In genomic region chr6:73579851-73580246, GRCh38 we compare ENCODE assay signal across 8 cellular contexts. TPM values are rescaled to one million over a fixed set of nuclear protein-coding genes. Genes with fewer than 3 reads are reported as not detected.
DNase-seq lines count a peak whose midpoint lies in the region; ATAC-seq and TF ChIP-seq lines count a peak whose summit lies in the region.

No MANE protein-coding gene starts in this region.

- no peaks in the 10 kb centered on the region for H3K27me3 Mint-ChIP-seq in memory B cell

- peaks cover 3% of the 10 kb centered on the region for H3K36me3 Mint-ChIP-seq in memory B cell

- peak overlapping the region; percentile 99 for H3K27ac Mint-ChIP-seq in memory B cell

- peaks cover 19% of the 10 kb centered on the region for H3K4me1 ChIP-seq in RWPE2 (ENCODE audit: insufficient read depth, poor library complexity, severe bottlenecking)
- H3K4me1 ChIP-seq in duodenal mucosa (ENCODE audit: control insufficient read depth in 1 of 2, insufficient read depth in 2 of 2, low read length in 2 of 2) = peaks cover 10 to 18% of the 10 kb centered on the region in 2 donors
- peaks cover 21 to 25% of the 10 kb centered on the region in 2 donors for H3K4me1 ChIP-seq in thyroid gland

- no peak overlapping the region for H3K9ac ChIP-seq in duodenal mucosa (ENCODE audit: low read depth in 1 of 2, low read length in 2 of 2)

- H3K4me3 ChIP-seq in RWPE2 (ENCODE audit: severe bottlenecking) (no peak overlapping the region), duodenal mucosa (ENCODE audit: low read depth in 1 of 2, low read length in 2 of 2) (peak overlapping the region in 1 of 2 donors; percentile 58), thyroid gland (replicated peaks in 1 of 3) (no peak overlapping the region)

- intact Hi-C loops in thyroid gland (cut with DNase I) = loop anchor here (10.0 kb wide), 1 partner anchor 55 kb away; the partner anchor contains the start of gene EEF1A1

- peaks cover 2% of the 10 kb centered on the region for H3K9me3 Mint-ChIP-seq in memory B cell

- peak overlapping the region; percentile 5 for H3K4me3 Mint-ChIP-seq in memory B cell

- DNase-seq in ELR (ENCODE audit: low read depth) (peak; percentile 92), RWPE2 (ENCODE audit: low spot score) (no peak), memory B cell (ENCODE audit: low spot score in 2 of 2) (no peak), thyroid gland (peak in 1 of 2 donors; percentile 39)
- no peak for DNase-seq in activated CD8-positive, alpha-beta memory T cell treated with anti-CD3 and anti-CD28 coated beads, Interleukin-2, amount 50 U/mL, for 48 hours

- ATAC-seq in HG02642 (IDR thresholded peaks at IDR 0.05; ENCODE audit: poor library complexity, unreplicated experiment) (peak; percentile 10), RWPE2 (ENCODE audit: low read depth) (peak; percentile 26), memory B cell (ENCODE audit: low read depth) (peak; percentile 13), HG03457 (IDR thresholded peaks at IDR 0.05; ENCODE audit: unreplicated experiment) (no peak)

- no peaks in the 10 kb centered on the region for H3K36me3 ChIP-seq in RWPE2 (ENCODE audit: low read depth)
- H3K36me3 ChIP-seq in duodenal mucosa (ENCODE audit: control insufficient read depth in 1 of 2, insufficient read depth in 2 of 2, low read length in 2 of 2) = no peaks in the 10 kb centered on the region
- no peaks in the 10 kb centered on the region for H3K36me3 ChIP-seq in thyroid gland

- TF ChIP-seq POLR2A in thyroid gland (IDR thresholded peaks at IDR 0.05) = no peak

- no peak for TF ChIP-seq CTCF in RWPE2 (IDR thresholded peaks at IDR 0.05; ENCODE audit: poor library complexity, severe bottlenecking)
- no peak for TF ChIP-seq CTCF in thyroid gland (IDR thresholded peaks at IDR 0.05)

- H3K27me3 ChIP-seq in RWPE2 (ENCODE audit: insufficient read depth, poor library complexity, severe bottlenecking) (no peaks in the 10 kb centered on the region), duodenal mucosa (ENCODE audit: control insufficient read depth in 1 of 2, insufficient read depth in 2 of 2, low read length in 2 of 2) (no peaks in the 10 kb centered on the region), thyroid gland (no peaks in the 10 kb centered on the region)

- H3K27ac ChIP-seq in RWPE2 (ENCODE audit: poor library complexity, severe bottlenecking) (peak overlapping the region; percentile 99), duodenal mucosa (ENCODE audit: low read depth, low read length) (peak overlapping the region; percentile 16), thyroid gland (peak overlapping the region; percentile 95 to 99 (median 95))

- peaks cover 14% of the 10 kb centered on the region for H3K4me1 Mint-ChIP-seq in memory B cell

- H3K9me3 ChIP-seq in RWPE2 (ENCODE audit: severe bottlenecking) = peaks cover 2% of the 10 kb centered on the region
- no peaks in the 10 kb centered on the region for H3K9me3 ChIP-seq in duodenal mucosa (ENCODE audit: control insufficient read depth in 1 of 2, low read length in 2 of 2)
- H3K9me3 ChIP-seq in thyroid gland = no peaks in the 10 kb centered on the region

- 41 to 44% methylated on average over 4 of the region's 4 CpGs for WGBS in thyroid gland, 2 donors

RNA-seq across cellular contexts. Expression of gene EEF1A1, which starts 59.0 kb away (rescaled TPM):
- total RNA-seq in thyroid gland = over 10,000 TPM in 2 of 4 donors, 1,000 to 10,000 TPM in 2; 9,141 to 11,705 (median 10,644) TPM

Comparison
In these comparisons a context has a peak if more than half of its experiments do, and no peak if none do; other contexts are left out.
1. H3K27ac ChIP-seq: peak in every context shown above with its lines; median percentile 99 in RWPE2; 95 in thyroid gland; 16 in duodenal mucosa.